In the genomic region with DNA sequence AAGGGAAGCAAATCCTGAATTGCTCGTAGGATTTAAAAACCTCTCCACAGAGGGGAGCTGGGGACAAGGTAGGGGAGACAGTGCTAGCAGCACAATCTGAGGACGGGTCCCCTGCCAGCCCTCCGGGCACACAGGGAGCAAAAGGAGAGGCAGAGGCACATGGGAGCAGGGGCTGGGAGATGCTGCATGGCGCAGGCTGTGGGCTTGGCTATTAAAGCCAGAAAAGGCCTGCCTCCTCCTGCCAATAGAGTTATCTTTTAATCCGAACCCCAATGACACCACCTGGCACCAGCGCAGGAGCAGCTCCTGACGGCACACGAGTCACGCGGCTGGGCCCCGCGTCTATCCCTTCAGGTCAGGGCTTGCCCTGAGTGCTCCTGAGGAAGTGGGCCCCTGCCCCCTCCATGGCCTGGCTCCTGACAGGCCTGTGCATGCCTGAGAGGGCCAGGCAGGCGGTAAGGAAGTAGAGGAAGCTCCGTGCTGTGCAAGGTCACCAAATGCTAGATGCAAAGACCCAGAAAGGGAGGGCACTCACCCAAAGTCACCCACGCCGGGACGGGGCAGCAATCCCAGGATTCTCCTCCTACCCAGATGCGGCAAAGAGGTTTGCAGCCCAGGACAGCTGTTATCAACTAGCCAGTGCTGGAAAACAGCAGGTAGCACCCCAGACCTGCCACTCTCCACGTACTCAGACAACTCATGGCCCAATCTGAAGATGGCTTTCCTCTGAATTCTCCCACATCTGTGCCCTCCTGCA, we compare ENCODE assay signal across 9 cellular contexts. TPM values are rescaled to one million over a fixed set of nuclear protein-coding genes. Genes with fewer than 3 reads are reported as not detected.
A peak's percentile ranks its signal among the peaks of the same experiment; 100 is the strongest.
DNase-seq lines count a peak whose midpoint lies in the region; ATAC-seq, FAIRE-seq and TF ChIP-seq lines count a peak whose summit lies in the region.
"Had no signal": no experiment of that assay in that cellular context is flagged by ENCODE, and none has a peak within 500 bp of the region (broad histone marks: within the 10 kb centered on the region; RNA-seq: fewer than 3 reads in every experiment).

No MANE protein-coding gene starts in this region.

- H3K18ac ChIP-seq in H1 (ENCODE audit: extremely low read depth, low read length) = peak overlapping the region; percentile 62

- peak overlapping the region; percentile 76 for H3K27ac Mint-ChIP-seq in progenitor cell of endocrine pancreas

- H3K23ac ChIP-seq in H1 (ENCODE audit: insufficient read length) = no peak overlapping the region

- H3K79me1 ChIP-seq in H1 (ENCODE audit: low read depth, low read length) = peaks cover 12% of the 10 kb centered on the region

- peak overlapping the region; percentile 95 for H2BK5ac ChIP-seq in H1 (ENCODE audit: low read depth, low read length)

- peak overlapping the region; percentile 70 for H4K91ac ChIP-seq in H1 (replicated peaks; ENCODE audit: insufficient read length, low read length)

- no peaks in the 10 kb centered on the region for H3K23me2 ChIP-seq in H1 (ENCODE audit: low read depth, low read length)

- H2BK20ac ChIP-seq in H1 (ENCODE audit: low read length) = peak overlapping the region; percentile 16; the same call in 1 of the 2 replicates

- no peak overlapping the region for H3K27ac ChIP-seq in H1 (ENCODE audit: low read depth, low read length)
- H3K27ac ChIP-seq: ovary had no signal

- H3K27me3 Mint-ChIP-seq in progenitor cell of endocrine pancreas = no peaks in the 10 kb centered on the region

- no peak overlapping the region; the same call in 1 of the 2 replicates for H2AK5ac ChIP-seq in H1 (ENCODE audit: low read depth, low read length)

- no peaks in the 10 kb centered on the region for H3K36me3 ChIP-seq in H1 (ENCODE audit: control insufficient read depth in 2 of 4, insufficient read depth in 4 of 4, low read length in 3 of 4)
- H3K36me3 ChIP-seq: ovary had no signal

- no peak for TF ChIP-seq RAD21 in H1 (IDR thresholded peaks at IDR 0.05 in 1 of 2, conservative IDR thresholded peaks at IDR 0.05 in 1 of 2; ENCODE audit: low read depth in 2 of 2, low read length in 2 of 2)

- TF ChIP-seq POLR2A in H1 (IDR thresholded peaks at IDR 0.05; ENCODE audit: control extremely low read depth in 1 of 2, low read depth in 2 of 2, low read length in 2 of 2) = no peak

- CTCF ChIA-PET in H1 (lab: Charles Lee; ENCODE audit: partially characterized antibody) = interaction anchor here (0.7 to 4.6 kb wide), 11 partner anchors 8 to 131 kb away, joined by 3 to 43 read pairs (median 4); no protein-coding TSS in a partner anchor

- POLR2A ChIA-PET in H1 (lab: Charles Lee; ENCODE audit: partially characterized antibody) = no interaction called here

- no peaks in the 10 kb centered on the region for H3K27me3 ChIP-seq in H1 (replicated peaks in 1 of 4; ENCODE audit: control insufficient read depth in 3 of 4, extremely low read depth in 1 of 4, insufficient read depth in 3 of 4, low read length in 3 of 4)
- H3K27me3 ChIP-seq: ovary had no signal

- H3K9me3 ChIP-seq in H1 (ENCODE audit: insufficient read depth in 2 of 2, low read depth in 1 of 2, low read length in 1 of 2) = no peaks in the 10 kb centered on the region
- H3K9me3 ChIP-seq: ovary had no signal

- H3K56ac ChIP-seq in H1 (replicated peaks; ENCODE audit: insufficient read length, low read depth, low read length) = no peak overlapping the region

- no peak overlapping the region for H3K9ac ChIP-seq in H1 (replicated peaks in 1 of 4; ENCODE audit: extremely low read depth in 1 of 4, low read depth in 3 of 4, low read length in 3 of 4)

- H3K9me3 Mint-ChIP-seq in progenitor cell of endocrine pancreas (ENCODE audit: low read depth) = no peaks in the 10 kb centered on the region

- H3K4me3 ChIP-seq in H1 (ENCODE audit: extremely low read depth in 1 of 4, insufficient read depth in 2 of 4, low read depth in 3 of 4, low read length in 4 of 4) = no peak overlapping the region
- H3K4me3 ChIP-seq: ovary had no signal

- no peak overlapping the region for H2AFZ ChIP-seq in H1 (ENCODE audit: low read length)

- H4K5ac ChIP-seq in H1 (ENCODE audit: insufficient read length, low read depth, low read length) = no peak overlapping the region

- no peak overlapping the region for H3K4me2 ChIP-seq in H1 (ENCODE audit: insufficient read depth in 1 of 2, low read depth in 2 of 2, low read length in 2 of 2)

- no peak overlapping the region for H3K4ac ChIP-seq in H1 (replicated peaks; ENCODE audit: insufficient read length, low read depth, low read length)

- H2BK120ac ChIP-seq in H1 (replicated peaks; ENCODE audit: low read depth, low read length) = no peak overlapping the region

- ATAC-seq in GM18517 (IDR thresholded peaks at IDR 0.05; ENCODE audit: unreplicated experiment) (no peak), HG02759 (IDR thresholded peaks at IDR 0.05; ENCODE audit: unreplicated experiment) (no peak)

- peaks cover 0 to 69% of the 10 kb centered on the region in 2 experiments; a peak in 2 of 4 replicates for H3K79me2 ChIP-seq in H1 (ENCODE audit: control insufficient read depth in 1 of 2, insufficient read depth in 2 of 2, low read length in 2 of 2)

- H3K14ac ChIP-seq in H1 (ENCODE audit: insufficient read length) = no peak overlapping the region

- TF ChIP-seq EP300 in H1 (IDR thresholded peaks at IDR 0.05; ENCODE audit: borderline replicate concordance in 1 of 2, low read depth in 2 of 2, low read length in 2 of 2) = no peak

- H3K4me3 Mint-ChIP-seq in progenitor cell of endocrine pancreas (ENCODE audit: low read depth) = no peak overlapping the region

- peaks cover 2 to 5% of the 10 kb centered on the region in 2 experiments for H4K20me1 ChIP-seq in H1 (replicated peaks in 1 of 2; ENCODE audit: control insufficient read depth in 1 of 2, insufficient read depth in 2 of 2, low read length in 2 of 2)

- no peak for TF ChIP-seq CTCF in H1 (IDR thresholded peaks at IDR 0.05; ENCODE audit: control extremely low read depth in 1 of 3, insufficient read depth in 1 of 3, low read depth in 1 of 3, low read length in 3 of 3)
- no peak for TF ChIP-seq CTCF in progenitor cell of endocrine pancreas (IDR thresholded peaks at IDR 0.05; ENCODE audit: unreplicated experiment)

- 83% methylated on average over 19 of the region's 19 CpGs; no CpG with 5 or more reads in 1 of the 2 experiments for WGBS in H1 (ENCODE audit: extremely low coverage in 1 of 2, insufficient coverage in 1 of 2, insufficient read length in 1 of 2, insufficient replicate concordance in 2 of 2, low coverage in 1 of 2, low lambda C conversion rate in 2 of 2, missing lambda C conversion rate in 1 of 2), 2 experiments

- 0 out of 2 replicates have a peak overlapping the region, but pooled peaks have one; percentile 81 for H4K8ac ChIP-seq in H1 (ENCODE audit: extremely low read depth, insufficient read depth, low read length)

- H3K4me1 Mint-ChIP-seq in progenitor cell of endocrine pancreas (ENCODE audit: low read depth) = peaks cover 38% of the 10 kb centered on the region

- H2BK15ac ChIP-seq in H1 (ENCODE audit: low read length) = peak overlapping the region; percentile 61; the same call in 1 of the 2 replicates

- DNase-seq in GF-D8 (lab: John Stamatoyannopoulos, UW) (peak; percentile 48), NCI-H2196 (lab: John Stamatoyannopoulos, UW; ENCODE audit: unreplicated experiment) (peak; percentile 88), H1 (ENCODE audit: low read depth in 1 of 2, low spot score in 2 of 2) (no peak), progenitor cell of endocrine pancreas (ENCODE audit: low spot score, unreplicated experiment) (no peak), NCI-H2029 treated with DMSO at 0.1 percent for 48 hours (lab: John Stamatoyannopoulos, UW) (no peak), anterior cingulate cortex (lab: John Stamatoyannopoulos, UW) (no peak)
- DNase-seq: ovary had no signal

- peaks cover 0 to 17% (median 10%) of the 10 kb centered on the region in 4 experiments; a peak in 5 of 7 replicates for H3K4me1 ChIP-seq in H1 (replicated peaks in 1 of 4; ENCODE audit: control insufficient read depth in 3 of 4, insufficient read depth in 4 of 4, low read length in 3 of 4)

- H2BK12ac ChIP-seq in H1 (ENCODE audit: low read depth, low read length) = peak overlapping the region; percentile 45; the same call in 1 of the 2 replicates

- no peak for FAIRE-seq in H1 (lab: Jason Lieb, UNC)

- peaks cover 2% of the 10 kb centered on the region for H3K36me3 Mint-ChIP-seq in progenitor cell of endocrine pancreas (ENCODE audit: insufficient read depth)

TF ChIP-seq in H1, 55 proteins besides CTCF, POLR2A, EP300 and RAD21:
- TF ChIP-seq CBX8 (IDR thresholded peaks at IDR 0.05; ENCODE audit: borderline replicate concordance, low read depth, low read length) = no peak
- TF ChIP-seq NRF1 (IDR thresholded peaks at IDR 0.05; ENCODE audit: low read depth, low read length) = no peak
- TF ChIP-seq SP1 (IDR thresholded peaks at IDR 0.05; ENCODE audit: low read depth, low read length) = no peak
- TF ChIP-seq CTBP2 (IDR thresholded peaks at IDR 0.05; ENCODE audit: borderline replicate concordance, insufficient read depth, insufficient read length, low read length) = no peak

RNA-seq across cellular contexts. Expression of a gene that starts 28.1 kb away (rescaled TPM):
- 71.4 and 71.8 TPM in 2 replicates for total RNA-seq in H1 (2021; fragmentation: NEBNext Ultra II Directional; extraction: Animal tissue kit (Norgen Biotek cat#: 25700))
- polyA plus RNA-seq in H1 (2011; rRNA removed) = 15.6 and 31.4 TPM in 2 replicates
- polyA plus RNA-seq in H1 (2011; cell fraction: cytosol; rRNA removed) = 29.7 TPM
- polyA plus RNA-seq in H1 (2011; cell fraction: nucleus; rRNA removed) = 105 TPM
- polyA plus RNA-seq in H1 (2012, experiment 1 of 2) = 37.5 to 47.2 TPM (median 44.9 TPM) in 4 replicates
- 14.3 TPM for polyA plus RNA-seq in H1 (2012, experiment 2 of 2)
- 33.3 TPM for polyA plus RNA-seq in H1 (2013, experiment 1 of 2)
- 32.1 TPM for polyA plus RNA-seq in H1 (2013, experiment 2 of 2)
- 36.3 and 52.4 TPM in 2 replicates for polyA minus RNA-seq in H1 (2011; rRNA and poly(A)+ RNA removed)
- 34.0 TPM for polyA minus RNA-seq in H1 (2011; cell fraction: cytosol; rRNA and poly(A)+ RNA removed)
- polyA minus RNA-seq in H1 (2011; cell fraction: nucleus; rRNA and poly(A)+ RNA removed) = 45.7 TPM
- 132 and 149 TPM in 2 replicates for total RNA-seq in progenitor cell of endocrine pancreas

Comparison
In these comparisons a context has a peak if more than half of its experiments do, and no peak if none do; other contexts are left out.
1. DNase-seq: peak in GF-D8 (single experiment) and NCI-H2196 (single experiment); none in H1 (0 of 2), progenitor cell of endocrine pancreas (single experiment), NCI-H2029 treated with DMSO at 0.1 percent for 48 hours (single experiment) and anterior cingulate cortex (0 of 58).